In genomic region chr10:132889556-132889955, GRCh38 we compare ENCODE assay signal across 22 cellular contexts. TPM values are rescaled to one million over a fixed set of nuclear protein-coding genes. Genes with fewer than 3 reads are reported as not detected.
DNase-seq lines count a peak whose midpoint lies in the region; ATAC-seq and TF ChIP-seq lines count a peak whose summit lies in the region.
"Had no signal": no experiment of that assay in that cellular context is flagged by ENCODE, and none has a peak within 500 bp of the region (broad histone marks: within the 10 kb centered on the region; RNA-seq: fewer than 3 reads in every experiment).

No MANE protein-coding gene starts in this region.

- H3K27ac ChIP-seq in right atrium auricular region (no peak overlapping the region), aorta (ENCODE audit: low read depth in 1 of 2, low read length in 2 of 2) (no peak overlapping the region)
- H3K27ac ChIP-seq: BLaER1, Peyer's patch had no signal

- no peak for TF ChIP-seq CTCF in right atrium auricular region (IDR thresholded peaks at IDR 0.05)

- WGBS in aorta, 2 donors = 43 to 45% methylated on average over 16 of the region's 16 CpGs

- DNase-seq in left ventricle myocardium superior (peak; percentile 6), right atrium auricular region (ENCODE audit: low spot score) (no peak), islet precursor cell (peak; percentile 50), sciatic nerve (ENCODE audit: low spot score) (peak; percentile 31), aorta (peak; percentile 17 to 46), C1 segment of cervical spinal cord (lab: John Stamatoyannopoulos, UW) (no peak), COR-L47 (lab: John Stamatoyannopoulos, UW) (no peak)
- DNase-seq: DMS53; EL; NCI-H1092 treated with DMSO at 0.1 percent for 48 hours; NCI-H1694; NCI-H2107; NCI-H510A; NCI-H748 treated with DMSO at 0.1 percent for 48 hours; NK-92 treated with Interleukin-12 subunit alpha and Interleukin-12 subunit beta, amount 100 ng/mL, for 24 hours; SHP77 treated with DMSO at 0.1 percent for 48 hours had no signal

- H3K36me3 ChIP-seq in right atrium auricular region (no peaks in the 10 kb centered on the region), aorta (ENCODE audit: control insufficient read depth in 1 of 2, insufficient read depth in 2 of 2, low read length in 1 of 2) (no peaks in the 10 kb centered on the region)
- H3K36me3 ChIP-seq: BLaER1, HAP-1, Peyer's patch had no signal

- ATAC-seq in left ventricle myocardium superior (no peak), sciatic nerve (no peak), aorta (ENCODE audit: low FRiP score) (no peak)
- ATAC-seq: CD8-positive, alpha-beta T cell; GM12878 had no signal

- H3K27me3 ChIP-seq in right atrium auricular region = no peaks in the 10 kb centered on the region
- no peaks in the 10 kb centered on the region for H3K27me3 ChIP-seq in aorta (ENCODE audit: control insufficient read depth in 1 of 2, insufficient read depth in 2 of 2, low read length in 1 of 2)
- H3K27me3 ChIP-seq: Peyer's patch had no signal

- H3K4me1 ChIP-seq in right atrium auricular region = peaks cover 0 to 9% of the 10 kb centered on the region in 2 donors
- H3K4me1 ChIP-seq in aorta (ENCODE audit: control insufficient read depth in 1 of 2, insufficient read depth in 2 of 2, low read length in 2 of 2) = no peaks in the 10 kb centered on the region
- H3K4me1 ChIP-seq: HAP-1, Peyer's patch had no signal

- no peak overlapping the region for H3K4me3 ChIP-seq in right atrium auricular region
- H3K4me3 ChIP-seq in aorta (ENCODE audit: low read length in 2 of 2) = no peak overlapping the region
- H3K4me3 ChIP-seq: BLaER1, GM12878, HAP-1, Peyer's patch had no signal

- H3K9me3 ChIP-seq in right atrium auricular region (no peaks in the 10 kb centered on the region), aorta (ENCODE audit: control insufficient read depth, low read length) (no peaks in the 10 kb centered on the region)
- H3K9me3 ChIP-seq: BLaER1, HAP-1, Peyer's patch had no signal

- intact Hi-C loops in left ventricle myocardium superior (cut with micrococcal nuclease) (no loop called here), sciatic nerve (cut with DNase I) (no loop called here), aorta (cut with DNase I) (no loop called here)

RNA-seq across cellular contexts. Expression of gene CFAP46, which starts 52.8 kb away (rescaled TPM):
- total RNA-seq in left ventricle myocardium superior (1.5 TPM), right atrium auricular region (1 to 10 TPM in 1 of 2 donors, under 1 TPM in 1; 0.35 to 1.5 TPM), sciatic nerve (1.1 TPM), aorta (under 1 TPM in 1 of 2 donors, not detected in 1; 0.42 TPM)
- polyA plus RNA-seq in aorta = not detected
- total RNA-seq: CD8-positive, alpha-beta T cell; GM12878; LHCN-M2; Peyer's patch had no signal

Comparison
In these comparisons a context has a peak if more than half of its experiments do, and no peak if none do; other contexts are left out.
1. DNase-seq: peak in left ventricle myocardium superior (single experiment), islet precursor cell (single experiment), sciatic nerve (single experiment) and aorta (2 of 2); none in right atrium auricular region (single experiment), C1 segment of cervical spinal cord (0 of 14) and COR-L47 (single experiment).